Comparison of ENCODE assay signal across 1 cellular context in the genomic region with DNA sequence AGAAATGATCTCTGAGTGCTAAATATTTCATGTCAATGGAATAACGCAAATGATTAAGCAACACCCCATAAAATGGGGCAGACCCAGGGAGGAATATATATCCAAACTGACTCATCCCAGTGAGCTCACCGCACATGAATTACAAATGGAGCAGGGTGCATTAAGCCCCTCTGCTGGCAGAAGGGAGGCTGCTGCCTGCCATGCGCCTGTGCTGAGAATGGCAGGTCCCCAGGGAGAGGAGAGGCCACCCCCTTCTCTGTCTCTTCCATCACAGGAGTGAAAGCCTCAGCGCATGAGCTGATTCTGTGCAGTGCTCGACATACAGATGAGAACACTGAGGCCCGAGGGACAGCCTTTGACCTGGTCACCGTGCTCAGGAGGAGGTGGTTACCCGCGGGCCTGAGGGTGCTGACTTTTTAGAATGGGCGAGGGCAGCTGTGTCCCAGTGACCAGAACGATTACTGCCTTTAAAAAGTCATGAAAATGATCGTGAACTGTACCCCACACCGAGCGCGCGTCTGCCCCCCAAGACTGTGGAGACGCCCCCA.
TF ChIP-seq lines count a peak whose summit lies in the region.
"Not testable (repeated sequence)": the region's sequence is repeated elsewhere in the genome, so short reads cannot be mapped to it uniquely, and the experiment has no call there.

No MANE protein-coding gene starts in this region.

TF ChIP-seq in K562, 482 proteins besides CTCF, POLR2A, EP300 and RAD21:
- TF ChIP-seq CEBPG (CRISPR knock-in tag; IDR thresholded peaks at IDR 0.05), result not testable (repeated sequence)
- peak in 1 of 2 experiments; percentile 28; a peak in 1 of 4 replicates for TF ChIP-seq CEBPG (tag; conservative IDR thresholded peaks at IDR 0.05 in 1 of 2, IDR thresholded peaks at IDR 0.05 in 1 of 2)
